10 cellular contexts compared by ENCODE assay signal in genomic region chr2:8119782-8120551, GRCh38.
DNase-seq lines count a peak whose midpoint lies in the region; ATAC-seq and TF ChIP-seq lines count a peak whose summit lies in the region.
"Had no signal": no experiment of that assay in that cellular context is flagged by ENCODE, and none has a peak within 500 bp of the region (broad histone marks: within the 10 kb centered on the region; RNA-seq: fewer than 3 reads in every experiment).

No MANE protein-coding gene starts in this region.

- H3K4me3 Mint-ChIP-seq in H9: no peak overlapping the region
- H3K4me3 Mint-ChIP-seq: activated B cell treated with CpG ODN at 0.5 μM for 24 hours had no signal

- no peaks in the 10 kb centered on the region; the same call in none of the 2 replicates for H3K27me3 Mint-ChIP-seq in H9 (ENCODE audit: low read depth)

- H3K36me3 Mint-ChIP-seq in H9 (ENCODE audit: insufficient read depth in 1 of 3, low read depth in 3 of 3): no peaks in the 10 kb centered on the region

- H3K9me3 Mint-ChIP-seq in H9: no peaks in the 10 kb centered on the region
- H3K9me3 Mint-ChIP-seq: activated B cell treated with CpG ODN at 0.5 μM for 24 hours had no signal

- no CpG with 5 or more reads among the region's 9 CpGs for WGBS in H9 (ENCODE audit: extremely low coverage, insufficient read length, low lambda C conversion rate)

- H2BK20ac ChIP-seq in H9 (ENCODE audit: low read depth, low read length, poor library complexity, severe bottlenecking): no peak overlapping the region

- no peak overlapping the region for H3K4me3 ChIP-seq in fibroblast of lung (replicated peaks in 1 of 4; ENCODE audit: control extremely low read depth in 1 of 4, insufficient read depth in 1 of 4, low read depth in 3 of 4, low read length in 4 of 4)

- H3K27me3 ChIP-seq in fibroblast of lung (ENCODE audit: control insufficient read depth, insufficient read depth, low read length) (no peaks in the 10 kb centered on the region), H9 (ENCODE audit: insufficient read depth, low read length) (no peaks in the 10 kb centered on the region)

- no peaks in the 10 kb centered on the region for H3K4me1 ChIP-seq in fibroblast of lung (ENCODE audit: control insufficient read depth, extremely low read depth, insufficient read depth, low read length)
- H3K4me1 ChIP-seq in H9 (ENCODE audit: insufficient read depth, low read length): no peaks in the 10 kb centered on the region; the same call in 1 of the 2 replicates

- H3K4ac ChIP-seq in H9 (ENCODE audit: low read depth, low read length): no peak overlapping the region

- peak overlapping the region; percentile 30 for H3K4me2 ChIP-seq in fibroblast of lung (ENCODE audit: extremely low read depth, insufficient read depth, low read length)
- no peak overlapping the region for H3K4me2 ChIP-seq in H9 (ENCODE audit: insufficient read depth, insufficient read length, low read length)

- no peak overlapping the region for H2AFZ ChIP-seq in fibroblast of lung (ENCODE audit: low read length)
- H2AFZ ChIP-seq in H9 (ENCODE audit: low read length): no peak overlapping the region

- H3K18ac ChIP-seq in H9 (ENCODE audit: insufficient read length, low read depth, low read length): no peak overlapping the region

- H3K27ac ChIP-seq in fibroblast of lung (ENCODE audit: insufficient read depth, low read length) (no peak overlapping the region), H9 (ENCODE audit: insufficient read length, low read depth, low read length) (no peak overlapping the region)

- peaks cover 7 to 8% of the 10 kb centered on the region in 2 experiments; a peak in 3 of 4 replicates for H3K4me1 Mint-ChIP-seq in H9

- no peak overlapping the region for H3T11ph ChIP-seq in H9 (ENCODE audit: low read length)

- no peaks in the 10 kb centered on the region for H3K79me1 ChIP-seq in H9 (ENCODE audit: insufficient read depth, low read depth, low read length, poor library complexity, severe bottlenecking)

- no peak overlapping the region for H2AK5ac ChIP-seq in H9 (ENCODE audit: insufficient read length, low read length)

- H4K8ac ChIP-seq in H9 (replicated peaks; ENCODE audit: insufficient read length, low read depth, low read length): no peak overlapping the region

- TF ChIP-seq CTCF in fibroblast of lung (conservative IDR thresholded peaks at IDR 0.05 in 1 of 2, IDR thresholded peaks at IDR 0.05 in 1 of 2; ENCODE audit: low read depth in 1 of 2, low read length in 2 of 2) (no peak), omental fat pad (IDR thresholded peaks at IDR 0.05) (no peak), H9 (conservative IDR thresholded peaks at IDR 0.05) (no peak)

- H2BK12ac ChIP-seq in H9 (ENCODE audit: insufficient read length, low read depth, low read length): no peak overlapping the region

- H4K20me1 ChIP-seq in fibroblast of lung (ENCODE audit: control insufficient read depth, extremely low read depth, insufficient read depth, low read length) (no peaks in the 10 kb centered on the region), H9 (ENCODE audit: control insufficient read depth, insufficient read depth, insufficient read length) (peaks cover 3% of the 10 kb centered on the region)

- H3K79me2 ChIP-seq in fibroblast of lung (ENCODE audit: control insufficient read depth, insufficient read depth, low read length) (no peaks in the 10 kb centered on the region), H9 (ENCODE audit: insufficient read depth, low read length) (no peaks in the 10 kb centered on the region)

- no peak overlapping the region for H3K23ac ChIP-seq in H9 (ENCODE audit: insufficient read length, low read depth, low read length)

- H3K27ac Mint-ChIP-seq in H9: no peak overlapping the region
- H3K27ac Mint-ChIP-seq: activated B cell treated with CpG ODN at 0.5 μM for 24 hours had no signal

- no peak overlapping the region for H4K91ac ChIP-seq in H9 (ENCODE audit: insufficient read length, low read depth, low read length)

- no peak overlapping the region for H3K14ac ChIP-seq in H9 (ENCODE audit: insufficient read depth, low read length)

- H3K36me3 ChIP-seq in fibroblast of lung (ENCODE audit: control insufficient read depth, insufficient read depth, low read length): no peaks in the 10 kb centered on the region

- H3K9me3 ChIP-seq in fibroblast of lung (ENCODE audit: control insufficient read depth, insufficient read depth, low read depth, low read length) (no peaks in the 10 kb centered on the region), H9 (ENCODE audit: control insufficient read depth, low read depth, low read length) (no peaks in the 10 kb centered on the region)

- peak; percentile 30 for DNase-seq in DMS53 (lab: John Stamatoyannopoulos, UW)
- DNase-seq in RPMI8226: peak; percentile 24
- DNase-seq in fibroblast of lung (ENCODE audit: low read depth in 2 of 2): peak; percentile 70 to 71
- DNase-seq in omental fat pad (ENCODE audit: low spot score): no peak
- DNase-seq in NCI-H146 (lab: John Stamatoyannopoulos, UW): no peak
- no peak for DNase-seq in H9
- DNase-seq in HCEC 1CT: no peak
- DNase-seq: activated B cell treated with CpG ODN at 0.5 μM for 24 hours, NCI-H2029 had no signal

- H2BK15ac ChIP-seq in H9 (ENCODE audit: low read depth, low read length): no peak overlapping the region

- no peak overlapping the region for H4K5ac ChIP-seq in H9 (ENCODE audit: insufficient read length, low read depth, low read length)

- no peak overlapping the region for H2BK5ac ChIP-seq in H9 (ENCODE audit: insufficient read length, low read length)

- no peaks in the 10 kb centered on the region for H3K23me2 ChIP-seq in H9 (ENCODE audit: insufficient read length, low read depth, low read length, poor library complexity, severe bottlenecking)

- peak; percentile 33 for ATAC-seq in omental fat pad (ENCODE audit: low FRiP score)
- no peak for ATAC-seq in GM18498 (IDR thresholded peaks at IDR 0.05; ENCODE audit: unreplicated experiment)

- H2BK120ac ChIP-seq in H9 (ENCODE audit: low read depth, low read length, poor library complexity, severe bottlenecking): no peak overlapping the region

- no peak overlapping the region for H3K56ac ChIP-seq in H9 (ENCODE audit: insufficient read length, low read depth, low read length)

- no peak overlapping the region for H3K9ac ChIP-seq in fibroblast of lung (ENCODE audit: insufficient read depth, low read length)
- no peak overlapping the region for H3K9ac ChIP-seq in H9 (ENCODE audit: extremely low read depth, insufficient read length, low read length)

Comparison
In these comparisons a context has a peak if more than half of its experiments do, and no peak if none do; other contexts are left out.
1. DNase-seq: peak in DMS53 (single experiment), RPMI8226 (single experiment) and fibroblast of lung (2 of 2); none in omental fat pad (single experiment), NCI-H146 (single experiment), H9 (single experiment) and HCEC 1CT (single experiment).